In the genomic region with DNA sequence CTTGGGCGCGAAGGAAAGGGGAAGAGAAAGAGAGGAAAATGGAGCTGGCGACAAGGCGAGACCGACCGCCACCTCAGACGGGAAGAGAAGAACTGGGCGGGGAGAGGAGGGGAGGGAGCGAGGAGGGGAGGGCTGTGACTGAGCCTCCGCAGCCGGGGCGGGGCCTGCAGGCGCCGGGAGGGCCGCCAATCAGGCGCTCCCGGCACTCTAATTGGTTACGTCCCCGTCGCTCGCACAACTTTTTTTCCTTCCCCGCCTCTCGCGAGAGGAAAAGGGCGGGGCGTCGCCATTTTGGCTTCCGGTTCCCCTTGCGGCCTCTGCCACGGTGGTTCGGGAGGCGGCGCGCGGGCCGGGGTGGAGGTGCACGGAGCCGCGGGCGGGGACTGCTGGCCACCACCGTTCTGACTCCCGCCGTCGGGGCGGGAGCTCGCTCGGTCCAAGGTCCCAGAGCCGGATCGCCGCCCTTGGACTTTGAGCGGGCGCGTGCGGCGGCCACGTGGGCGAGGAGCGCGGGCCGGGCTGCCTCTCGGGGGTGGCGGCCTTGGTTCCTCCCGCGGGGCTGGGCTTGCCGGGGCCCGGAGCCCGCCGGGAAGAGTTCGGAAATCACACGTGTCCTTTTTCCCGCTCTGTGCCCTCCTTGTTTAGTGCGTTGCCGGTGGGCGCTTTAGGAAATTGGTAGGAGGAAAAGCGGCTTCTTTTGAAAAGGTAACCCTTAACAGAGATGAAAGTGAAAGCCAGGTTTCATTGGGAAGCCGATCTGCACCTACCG, we compare ENCODE assay signal across 8 cellular contexts. TPM values are rescaled to one million over a fixed set of nuclear protein-coding genes. Genes with fewer than 3 reads are reported as not detected.
DNase-seq lines count a peak whose midpoint lies in the region; TF ChIP-seq lines count a peak whose summit lies in the region.

Gene GDI2, minus strand, starts transcription at position 94 of the 769 bp plus-strand sequence. CDS start 176 bp downstream, outside the sequence.

- in situ Hi-C loops in SK-MEL-5 (cut with HindIII; ENCODE audit: low pct_unique_long_range_greater_than_20kb, low sequenced_read_pairs): no loop called here

- no peaks in the 10 kb centered on the region for H3K27me3 ChIP-seq in neuron (ENCODE audit: insufficient read depth, low read length)

- H3K9me3 ChIP-seq in neuron (ENCODE audit: low read length): no peaks in the 10 kb centered on the region

- peak; percentile 94 for DNase-seq in GM04504 (ENCODE audit: low read depth)
- DNase-seq in HFFc6: peak; percentile 93
- DNase-seq in NAMALWA (ENCODE audit: low spot score): peak; percentile 98
- peak; percentile 92 for DNase-seq in SK-MEL-5 (ENCODE audit: low read depth, low spot score)
- DNase-seq in activated naive CD4-positive, alpha-beta T cell treated with Interleukin-2 at 50 U/mL for 16 hours: peak; percentile 97
- DNase-seq in foreskin melanocyte: peak; percentile 94
- peak; percentile 94 for DNase-seq in stromal cell of bone marrow (ENCODE audit: low read depth)

- no peaks in the 10 kb centered on the region; the same call in 1 of the 2 replicates for H3K27me3 Mint-ChIP-seq in HFFc6 (ENCODE audit: insufficient read depth)

- H3K9me3 Mint-ChIP-seq in HFFc6: no peaks in the 10 kb centered on the region

- H3K4me1 Mint-ChIP-seq in HFFc6 (ENCODE audit: low read depth): peaks cover 40% of the 10 kb centered on the region

- H2AFZ ChIP-seq in neuron (ENCODE audit: low read depth, low read length): peak within 1 kb of the TSS; percentile 77

- peak within 1 kb of the TSS; percentile 84 for H3K4me3 ChIP-seq in neuron (ENCODE audit: low read length)

- H3K4me3 Mint-ChIP-seq in HFFc6: peak within 1 kb of the TSS; percentile 92

- H3K27ac Mint-ChIP-seq in HFFc6: peak within 1 kb of the TSS; percentile 93

- H3K36me3 ChIP-seq in neuron (ENCODE audit: insufficient read depth, low read length): no peaks in the 10 kb centered on the region

- peaks cover 23% of the 10 kb centered on the region for H3K36me3 Mint-ChIP-seq in HFFc6 (ENCODE audit: low read depth)

- peaks cover 26% of the 10 kb centered on the region for H3K4me1 ChIP-seq in neuron (ENCODE audit: insufficient read depth, low read length)

- TF ChIP-seq CTCF in HFFc6 (IDR thresholded peaks at IDR 0.05): no peak

RNA-seq across cellular contexts. Expression of gene GDI2, which starts in this region (rescaled TPM):
- total RNA-seq in HFFc6 (2021; fragmentation: NEBNext Ultra II Directional; extraction: Animal tissue kit (Norgen Biotek cat#: 25700)): 100 to 1,000 TPM; 248 to 267 (median 259) TPM
- total RNA-seq in SK-MEL-5 (2014; rRNA removed; shearing (Covaris generic)): 281 and 287 TPM in 2 replicates
- 143 and 181 TPM in 2 replicates for polyA plus RNA-seq in SK-MEL-5 (2015; cell fraction: cytosol; rRNA removed)
- 51.3 and 58.0 TPM in 2 replicates for polyA plus RNA-seq in SK-MEL-5 (2015; cell fraction: nucleus; rRNA removed)

Comparison
In these comparisons a context has a peak if more than half of its experiments do, and no peak if none do; other contexts are left out.
1. Peak in every context shown above with its lines: DNase-seq and H3K4me3 ChIP-seq.